In genomic region chr5:160119905-160120266, GRCh38 we compare ENCODE assay signal across 1 cellular context.
A peak's percentile ranks its signal among the peaks of the same experiment; 100 is the strongest.
TF ChIP-seq lines count a peak whose summit lies in the region.

No MANE protein-coding gene starts in this region.

TF ChIP-seq in HepG2, 621 proteins besides CTCF, POLR2A, EP300 and RAD21:
- TF ChIP-seq NFAT5 (CRISPR knock-in tag; IDR thresholded peaks at IDR 0.05), result no peak
- TF ChIP-seq NCOA5 (CRISPR knock-in tag; IDR thresholded peaks at IDR 0.05), result no peak
- no peak for TF ChIP-seq FOXJ3 (CRISPR knock-in tag; IDR thresholded peaks at IDR 0.05; ENCODE audit: borderline replicate concordance)
- peak; percentile 100 for TF ChIP-seq PHF21A (CRISPR knock-in tag; IDR thresholded peaks at IDR 0.05)
- no peak for TF ChIP-seq SIN3B (IDR thresholded peaks at IDR 0.05; ENCODE audit: low read length)
- TF ChIP-seq ZNF160 (CRISPR knock-in tag; IDR thresholded peaks at IDR 0.05), result 0 out of 2 replicates have a peak, but pooled peaks have one; percentile 40
- TF ChIP-seq ZNF253 (CRISPR knock-in tag; IDR thresholded peaks at IDR 0.05; ENCODE audit: borderline replicate concordance), result no peak
- TF ChIP-seq MAFF (IDR thresholded peaks at IDR 0.05; ENCODE audit: low read depth, low read length), result no peak
- no peak for TF ChIP-seq CREBL2 (CRISPR knock-in tag; IDR thresholded peaks at IDR 0.05; ENCODE audit: borderline replicate concordance)
- peak; percentile 83 for TF ChIP-seq ZNF143 (CRISPR knock-in tag; IDR thresholded peaks at IDR 0.05)
- TF ChIP-seq SMAD3 (CRISPR knock-in tag; IDR thresholded peaks at IDR 0.05), result 0 out of 2 replicates have a peak, but pooled peaks have one; percentile 1
- peak; percentile 100 for TF ChIP-seq HMG20B (CRISPR knock-in tag; conservative IDR thresholded peaks at IDR 0.05)
- 0 out of 2 replicates have a peak, but pooled peaks have one; percentile 49 for TF ChIP-seq RCOR2 (CRISPR knock-in tag; IDR thresholded peaks at IDR 0.05)
- TF ChIP-seq SMYD3 (CRISPR knock-in tag; IDR thresholded peaks at IDR 0.05), result 0 out of 2 replicates have a peak, but pooled peaks have one; percentile 8
- TF ChIP-seq GMEB2 (CRISPR knock-in tag; IDR thresholded peaks at IDR 0.05; ENCODE audit: low read depth), result 0 out of 2 replicates have a peak, but pooled peaks have one; percentile 10
- 0 out of 2 replicates have a peak, but pooled peaks have one; percentile 13 for TF ChIP-seq PPARG (CRISPR knock-in tag; conservative IDR thresholded peaks at IDR 0.05)
- TF ChIP-seq USF2 (IDR thresholded peaks at IDR 0.05; ENCODE audit: low read depth, low read length), result no peak
- TF ChIP-seq USF2 (CRISPR knock-in tag; IDR thresholded peaks at IDR 0.05; ENCODE audit: borderline replicate concordance), result no peak
- no peak for TF ChIP-seq ZNF883 (CRISPR knock-in tag; IDR thresholded peaks at IDR 0.05; ENCODE audit: not compliant biosample characterization)
- no peak for TF ChIP-seq BATF2 (CRISPR knock-in tag; IDR thresholded peaks at IDR 0.05)
- no peak for TF ChIP-seq ZNF280B (CRISPR knock-in tag; IDR thresholded peaks at IDR 0.05; ENCODE audit: borderline replicate concordance)
- peak; percentile 86; the same call in 1 of the 2 replicates for TF ChIP-seq KDM1A (CRISPR knock-in tag; IDR thresholded peaks at IDR 0.05)
- no peak for TF ChIP-seq ZZZ3 (CRISPR knock-in tag; IDR thresholded peaks at IDR 0.05; ENCODE audit: borderline replicate concordance)
- no peak for TF ChIP-seq ZNF331 (CRISPR knock-in tag; IDR thresholded peaks at IDR 0.05)
- no peak for TF ChIP-seq ZNF274 (CRISPR knock-in tag; IDR thresholded peaks at IDR 0.05)
- TF ChIP-seq ZEB1 (IDR thresholded peaks at IDR 0.05; ENCODE audit: insufficient replicate concordance, low read depth), result peak; percentile 30
- 0 out of 2 replicates have a peak, but pooled peaks have one; percentile 22 for TF ChIP-seq EHMT2 (IDR thresholded peaks at IDR 0.05; ENCODE audit: borderline replicate concordance, low read depth, low read length)
- TF ChIP-seq TEAD3 (CRISPR knock-in tag; optimal IDR thresholded peaks at IDR 0.05; ENCODE audit: borderline replicate concordance), result peak; percentile 84
- TF ChIP-seq SUZ12 (IDR thresholded peaks at IDR 0.05; ENCODE audit: low read depth, low read length), result no peak
- peak; percentile 1 for TF ChIP-seq XRCC5 (optimal IDR thresholded peaks at IDR 0.05; ENCODE audit: low read length)
- 0 out of 2 replicates have a peak, but pooled peaks have one; percentile 3 for TF ChIP-seq HDAC2 (CRISPR knock-in tag; IDR thresholded peaks at IDR 0.05)
- no peak for TF ChIP-seq ZNF589 (CRISPR knock-in tag; conservative IDR thresholded peaks at IDR 0.05)
- TF ChIP-seq FOXP1 (IDR thresholded peaks at IDR 0.05), result no peak
- no peak for TF ChIP-seq FOXP1 (CRISPR knock-in tag; IDR thresholded peaks at IDR 0.05)
- TF ChIP-seq POGK (CRISPR knock-in tag; conservative IDR thresholded peaks at IDR 0.05), result no peak
- TF ChIP-seq POLR2AphosphoS5 (IDR thresholded peaks at IDR 0.05; ENCODE audit: low read depth, low read length), result peak; percentile 2; the same call in 1 of the 2 replicates
- peak; percentile 4 for TF ChIP-seq GFI1 (CRISPR knock-in tag; IDR thresholded peaks at IDR 0.05; ENCODE audit: borderline replicate concordance)
- 0 out of 2 replicates have a peak, but pooled peaks have one; percentile 55 for TF ChIP-seq KLF9 (CRISPR knock-in tag; IDR thresholded peaks at IDR 0.05; ENCODE audit: low read depth)
- TF ChIP-seq ZNF672 (CRISPR knock-in tag; IDR thresholded peaks at IDR 0.05), result no peak
- TF ChIP-seq ZBTB8A (CRISPR knock-in tag; IDR thresholded peaks at IDR 0.05; ENCODE audit: borderline replicate concordance, low read depth), result no peak
- no peak for TF ChIP-seq JUN (CRISPR knock-in tag; IDR thresholded peaks at IDR 0.05)
